Comparison of ENCODE assay signal across 8 cellular contexts in genomic region chr16:50354629-50355456, GRCh38. TPM values are rescaled to one million over a fixed set of nuclear protein-coding genes. Genes with fewer than 3 reads are reported as not detected.
DNase-seq lines count a peak whose midpoint lies in the region; ATAC-seq and TF ChIP-seq lines count a peak whose summit lies in the region.

No MANE protein-coding gene starts in this region.

- no peak overlapping the region for H3K27ac ChIP-seq in caudate nucleus (ENCODE audit: low read depth, low read length)

- no peaks in the 10 kb centered on the region for H3K27me3 Mint-ChIP-seq in natural killer cell (ENCODE audit: low read depth in 2 of 2)
- no peaks in the 10 kb centered on the region for H3K27me3 Mint-ChIP-seq in natural killer cell treated with Interleukin-12 subunit alpha and Interleukin-12 subunit beta and Interleukin-15 and Interleukin-18, amount 100 ng/mL, for 72 hours

- no peak overlapping the region for H3K4me3 Mint-ChIP-seq in natural killer cell
- no peak overlapping the region for H3K4me3 Mint-ChIP-seq in natural killer cell treated with Interleukin-12 subunit alpha and Interleukin-12 subunit beta and Interleukin-15 and Interleukin-18, amount 100 ng/mL, for 72 hours

- peak; percentile 88 for TF ChIP-seq CTCF in natural killer cell (IDR thresholded peaks at IDR 0.05)

- in situ Hi-C loops in SK-MEL-5 (cut with HindIII; ENCODE audit: low pct_unique_long_range_greater_than_20kb, low sequenced_read_pairs), result no loop called here

- no peaks in the 10 kb centered on the region for H3K9me3 Mint-ChIP-seq in natural killer cell
- H3K9me3 Mint-ChIP-seq in natural killer cell treated with Interleukin-12 subunit alpha and Interleukin-12 subunit beta and Interleukin-15 and Interleukin-18, amount 100 ng/mL, for 72 hours, result no peaks in the 10 kb centered on the region

- peaks cover 8% of the 10 kb centered on the region for H3K36me3 Mint-ChIP-seq in natural killer cell
- H3K36me3 Mint-ChIP-seq in natural killer cell treated with Interleukin-12 subunit alpha and Interleukin-12 subunit beta and Interleukin-15 and Interleukin-18, amount 100 ng/mL, for 72 hours, result peaks cover 21% of the 10 kb centered on the region

- H3K4me1 Mint-ChIP-seq in natural killer cell, result peaks cover 16 to 17% of the 10 kb centered on the region in 2 donors
- peaks cover 16 to 17% of the 10 kb centered on the region in 2 donors for H3K4me1 Mint-ChIP-seq in natural killer cell treated with Interleukin-12 subunit alpha and Interleukin-12 subunit beta and Interleukin-15 and Interleukin-18, amount 100 ng/mL, for 72 hours (ENCODE audit: low read depth in 2 of 2)

- intact Hi-C loops in natural killer cell (cut with micrococcal nuclease), result loop anchor here (1.0 to 10.0 kb wide), 4 partner anchors 16 to 330 kb away; partner anchors contain the start of gene CNEP1R1

- DNase-seq in natural killer cell (no peak), SK-MEL-5 (ENCODE audit: low read depth, low spot score) (peak; percentile 43), germinal center (ENCODE audit: low spot score) (peak; percentile 39), caudate nucleus (lab: John Stamatoyannopoulos, UW) (no peak)
- DNase-seq in natural killer cell treated with Interleukin-12 subunit alpha and Interleukin-12 subunit beta and Interleukin-15 and Interleukin-18, amount 100 ng/mL, for 72 hours (ENCODE audit: low spot score), result no peak
- DNase-seq in activated CD4-positive, alpha-beta T cell treated with anti-CD3 and anti-CD28 coated beads, Interleukin-2, amount 50 U/mL, for 48 hours, result no peak

- peak in 2 of 3 donors; percentile 51 to 59 for ATAC-seq in natural killer cell
- no peak for ATAC-seq in natural killer cell treated with Interleukin-12 subunit alpha and Interleukin-12 subunit beta and Interleukin-15 and Interleukin-18, amount 100 ng/mL, for 72 hours
- no peak for ATAC-seq in activated CD4-positive, CD25-positive, alpha-beta regulatory T cell treated with anti-CD3 and anti-CD28 coated beads, Interleukin-2, amount 50 U/mL, for 24 hours
- no peak for ATAC-seq in HG03159 (IDR thresholded peaks at IDR 0.05; ENCODE audit: unreplicated experiment)

- H3K27ac Mint-ChIP-seq in natural killer cell, result peak overlapping the region; percentile 68 to 86
- H3K27ac Mint-ChIP-seq in natural killer cell treated with Interleukin-12 subunit alpha and Interleukin-12 subunit beta and Interleukin-15 and Interleukin-18, amount 100 ng/mL, for 72 hours, result peak overlapping the region in 1 of 2 donors; percentile 56

RNA-seq across cellular contexts. Expression of gene BRD7, which starts 13.9 kb away (rescaled TPM):
- 100 to 1,000 TPM in 1 of 3 donors, 10 to 100 TPM in 2; 89.2 to 118 (median 94.9) TPM for total RNA-seq in natural killer cell
- total RNA-seq in natural killer cell treated with Interleukin-12 subunit alpha and Interleukin-12 subunit beta and Interleukin-15 and Interleukin-18, amount 100 ng/mL, for 72 hours, result 10 to 100 TPM; 64.1 to 91.4 TPM
- 52.0 and 57.3 TPM in 2 replicates for total RNA-seq in SK-MEL-5 (2014; rRNA removed; shearing (Covaris generic))
- polyA plus RNA-seq in SK-MEL-5 (2015; cell fraction: cytosol; rRNA removed), result 37.1 and 54.8 TPM in 2 replicates
- polyA plus RNA-seq in SK-MEL-5 (2015; cell fraction: nucleus; rRNA removed), result 25.5 and 28.2 TPM in 2 replicates

Comparison
In these comparisons a context has a peak if more than half of its experiments do, and no peak if none do; other contexts are left out.
1. ATAC-seq: peak in natural killer cell (2 of 3); none in natural killer cell treated with Interleukin-12 subunit alpha and Interleukin-12 subunit beta and Interleukin-15 and Interleukin-18, amount 100 ng/mL, for 72 hours (0 of 2), activated CD4-positive, CD25-positive, alpha-beta regulatory T cell treated with anti-CD3 and anti-CD28 coated beads, Interleukin-2, amount 50 U/mL, for 24 hours (0 of 2) and HG03159 (single experiment).
2. DNase-seq: peak in SK-MEL-5 (single experiment) and germinal center (single experiment); none in natural killer cell (single experiment), natural killer cell treated with Interleukin-12 subunit alpha and Interleukin-12 subunit beta and Interleukin-15 and Interleukin-18, amount 100 ng/mL, for 72 hours (single experiment), caudate nucleus (0 of 61) and activated CD4-positive, alpha-beta T cell treated with anti-CD3 and anti-CD28 coated beads, Interleukin-2, amount 50 U/mL, for 48 hours (0 of 2).